Comparison of ENCODE assay signal across 8 cellular contexts in the genomic region with DNA sequence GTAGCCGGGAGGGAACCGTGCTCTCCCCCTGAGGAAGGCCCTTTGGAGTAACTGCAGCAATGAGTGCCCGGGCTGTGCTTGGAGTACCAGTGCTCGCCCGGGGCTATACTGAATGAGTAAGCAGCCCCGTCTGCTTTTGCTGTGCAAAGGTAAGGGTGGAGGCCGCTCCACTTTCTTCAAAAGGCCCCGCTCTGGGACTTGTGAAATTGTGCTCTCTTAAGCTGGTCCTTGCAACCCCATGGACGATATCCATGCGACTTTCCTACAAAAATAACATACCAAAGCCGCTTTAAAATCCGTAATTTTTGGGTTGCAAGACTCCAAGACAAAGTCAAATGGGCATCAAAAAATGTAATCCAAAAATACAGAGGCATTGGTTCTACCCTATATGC. TPM values are rescaled to one million over a fixed set of nuclear protein-coding genes. Genes with fewer than 3 reads are reported as not detected.
DNase-seq lines count a peak whose midpoint lies in the region; ATAC-seq and TF ChIP-seq lines count a peak whose summit lies in the region.

No MANE protein-coding gene starts in this region.

- no peaks in the 10 kb centered on the region for H3K27me3 ChIP-seq in ascending aorta
- no peaks in the 10 kb centered on the region for H3K27me3 ChIP-seq in kidney epithelial cell (ENCODE audit: control insufficient read depth, insufficient read depth, low read length)

- H3K36me3 ChIP-seq in ascending aorta: no peaks in the 10 kb centered on the region
- H3K36me3 ChIP-seq in kidney epithelial cell (ENCODE audit: control insufficient read depth, insufficient read depth, low read length): no peaks in the 10 kb centered on the region

- intact Hi-C loops in ascending aorta (cut with DNase I): loop anchor here (1.0 kb wide), 1 partner anchor 367 kb away; the partner anchor contains the start of gene DTWD2

- ATAC-seq in GM19372 (IDR thresholded peaks at IDR 0.05; ENCODE audit: low read depth, unreplicated experiment): peak; percentile 27
- ATAC-seq in stimulated activated naive CD8-positive, alpha-beta T cell treated with anti-CD3 and anti-CD28 coated beads, Interleukin-15, Interleukin-2, amounts not matched to agents 100 U/mL and 50 U/mL, for 24 hours: peak; percentile 63

- H3K9me3 ChIP-seq in ascending aorta: no peaks in the 10 kb centered on the region

- peak overlapping the region; percentile 73 for H3K27ac ChIP-seq in ascending aorta

- H3K4me3 ChIP-seq in ascending aorta: peak overlapping the region; percentile 74 to 87
- peak overlapping the region; percentile 51 for H3K4me3 ChIP-seq in kidney epithelial cell (ENCODE audit: low read depth, low read length)

- no peak for TF ChIP-seq CTCF in ascending aorta (IDR thresholded peaks at IDR 0.05)
- no peak for TF ChIP-seq CTCF in kidney epithelial cell (IDR thresholded peaks at IDR 0.05; ENCODE audit: insufficient read depth, low read length, poor library complexity, severe bottlenecking)

- H3K4me1 ChIP-seq in ascending aorta: peaks cover 4 to 15% of the 10 kb centered on the region in 2 donors

- DNase-seq in M059J (ENCODE audit: low read depth) (peak; percentile 22), ascending aorta (ENCODE audit: low spot score in 2 of 2) (no peak), kidney epithelial cell (ENCODE audit: low read depth) (no peak), EL (no peak), medulla oblongata (ENCODE audit: extremely low spot score) (no peak), OCI-M1 (lab: John Stamatoyannopoulos, UW) (no peak)
- DNase-seq in stimulated activated naive CD8-positive, alpha-beta T cell treated with anti-CD3 and anti-CD28 coated beads, Interleukin-15, Interleukin-2, amounts not matched to agents 100 U/mL and 50 U/mL, for 24 hours: peak; percentile 57

RNA-seq across cellular contexts. Expression of gene TNFAIP8, which starts 0.6 kb away (rescaled TPM):
- total RNA-seq in M059J (2014; rRNA removed; shearing (Covaris generic)): 8.4 and 18.4 TPM in 2 replicates
- total RNA-seq in ascending aorta (3.5 TPM), kidney epithelial cell (35.8 and 40.0 TPM in 2 replicates)

Comparison
In these comparisons a context has a peak if more than half of its experiments do, and no peak if none do; other contexts are left out.
1. DNase-seq: peak in M059J (single experiment) and stimulated activated naive CD8-positive, alpha-beta T cell treated with anti-CD3 and anti-CD28 coated beads, Interleukin-15, Interleukin-2, amounts not matched to agents 100 U/mL and 50 U/mL, for 24 hours (single experiment); none in ascending aorta (0 of 2), kidney epithelial cell (single experiment), EL (single experiment), medulla oblongata (single experiment) and OCI-M1 (single experiment).